In the genomic region with DNA sequence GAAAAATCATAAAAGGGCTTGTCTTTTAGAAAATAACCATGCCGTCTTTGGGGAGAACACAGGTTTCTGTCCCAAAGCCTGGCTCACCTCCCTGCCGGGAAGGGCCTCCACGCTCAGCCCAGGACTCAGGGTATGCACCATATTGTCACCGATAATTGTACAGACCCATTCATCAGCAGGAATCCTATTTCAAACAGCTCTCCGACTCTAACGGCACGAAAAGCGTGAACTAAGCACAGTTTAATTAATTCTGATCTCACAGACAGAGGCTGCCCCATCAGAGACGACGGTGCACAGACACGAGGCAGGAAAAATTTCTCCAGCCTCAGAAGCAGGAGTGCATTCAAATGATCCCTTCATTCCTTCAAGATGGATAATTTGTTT, we compare ENCODE assay signal across 27 cellular contexts.
"Had no signal": no experiment of that assay in that cellular context is flagged by ENCODE, and none has a peak within 500 bp of the region (broad histone marks: within the 10 kb centered on the region; RNA-seq: fewer than 3 reads in every experiment).

No MANE protein-coding gene starts in this region.

- H3K4me3 Mint-ChIP-seq: activated CD4-positive, alpha-beta memory T cell treated with anti-CD3 and anti-CD28 coated beads for 36 hours; activated CD4-positive, alpha-beta T cell treated with anti-CD3 and anti-CD28 coated beads, Interleukin-2, amount 10 ng/mL, durations not matched to agents 24 days and 14 days; activated naive CD4-positive, alpha-beta T cell treated with anti-CD3 and anti-CD28 coated beads, Interleukin-2, amount 50 U/mL, for 24 hours; activated naive CD8-positive, alpha-beta T cell treated with anti-CD3 and anti-CD28 coated beads, Interleukin-2, amount 50 U/mL, for 24 hours; activated T-cell treated with anti-CD3 and anti-CD28 coated beads, Interleukin-2, amount 50 U/mL, for 4 hours; naive B cell; T-helper 1 cell treated with Interleukin-12 subunit alpha and Interleukin-12 subunit beta and Interleukin-4 antibody, amounts not matched to agents 30 μg/mL and 1 μg/mL, for 36 hours had no signal

- H3K36me3 Mint-ChIP-seq: activated CD4-positive, alpha-beta memory T cell treated with anti-CD3 and anti-CD28 coated beads for 36 hours; activated naive CD4-positive, alpha-beta T cell treated with anti-CD3 and anti-CD28 coated beads, Interleukin-2, amount 50 U/mL, for 24 hours; naive B cell had no signal

- H3K36me3 ChIP-seq: esophagus squamous epithelium, neutrophil, spleen, transverse colon, WERI-Rb-1 had no signal

- DNase-seq: activated CD4-positive, alpha-beta memory T cell treated with anti-CD3 and anti-CD28 coated beads for 36 hours; activated CD4-positive, alpha-beta T cell treated with anti-CD3 and anti-CD28 coated beads, Interleukin-2, amount 10 ng/mL, durations not matched to agents 24 days and 14 days; activated CD4-positive, CD25-positive, alpha-beta regulatory T cell treated with anti-CD3 and anti-CD28 coated beads, Interleukin-2, amount 50 U/mL, for 72 hours; activated CD8-positive, alpha-beta memory T cell treated with anti-CD3 and anti-CD28 coated beads, Interleukin-2, amount 50 U/mL, for 48 hours; activated naive CD8-positive, alpha-beta T cell treated with anti-CD3 and anti-CD28 coated beads, Interleukin-2, amount 50 U/mL, for 24 hours; activated T-cell treated with anti-CD3 and anti-CD28 coated beads, Interleukin-2, amount 50 U/mL, for 4 hours; dermis blood vessel endothelial cell; effector CD4-positive, alpha-beta T cell; esophagus squamous epithelium; foreskin melanocyte; left cardiac atrium; mammary epithelial cell; naive B cell; SK-N-SH; spleen; stimulated activated naive CD4-positive, alpha-beta T cell treated with Interleukin-2 at 50 U/mL for 16 hours; SW 1271; T1000; testis; transverse colon; WERI-Rb-1 had no signal

- H3K4me1 Mint-ChIP-seq: activated CD4-positive, alpha-beta T cell treated with anti-CD3 and anti-CD28 coated beads, Interleukin-2, amount 10 ng/mL, durations not matched to agents 24 days and 14 days; activated naive CD4-positive, alpha-beta T cell treated with anti-CD3 and anti-CD28 coated beads, Interleukin-2, amount 50 U/mL, for 24 hours; activated naive CD8-positive, alpha-beta T cell treated with anti-CD3 and anti-CD28 coated beads, Interleukin-2, amount 50 U/mL, for 24 hours; naive B cell had no signal

- H3K27me3 ChIP-seq: neutrophil, spleen, testis, transverse colon had no signal

- H3K4me1 ChIP-seq: esophagus squamous epithelium, spleen, testis, transverse colon had no signal

- H3K27ac ChIP-seq: epithelial cell of prostate, esophagus squamous epithelium, neutrophil, spleen, testis, transverse colon, WERI-Rb-1 had no signal

- H3K9me3 Mint-ChIP-seq: activated CD4-positive, alpha-beta T cell treated with anti-CD3 and anti-CD28 coated beads, Interleukin-2, amount 10 ng/mL, durations not matched to agents 24 days and 14 days; activated naive CD4-positive, alpha-beta T cell treated with anti-CD3 and anti-CD28 coated beads, Interleukin-2, amount 50 U/mL, for 24 hours; activated naive CD8-positive, alpha-beta T cell treated with anti-CD3 and anti-CD28 coated beads, Interleukin-2, amount 50 U/mL, for 24 hours; activated T-cell treated with anti-CD3 and anti-CD28 coated beads, Interleukin-2, amount 50 U/mL, for 4 hours; activated T-helper 2 cell treated with anti-CD3 and anti-CD28 coated beads, Interferon-gamma antibody, Interleukin-2, Interleukin-4, amounts not matched to agents 10 μg/mL and 5 μg/mL and 100 μg/mL, durations not matched to agents 14 hours and 24 hours and 36 hours; T-helper 1 cell treated with Interleukin-12 subunit alpha and Interleukin-12 subunit beta and Interleukin-4 antibody, amounts not matched to agents 30 μg/mL and 1 μg/mL, for 36 hours had no signal

- ATAC-seq: activated naive CD8-positive, alpha-beta T cell treated with anti-CD3 and anti-CD28 coated beads, Interleukin-2, amount 50 U/mL, for 24 hours; activated T-cell treated with anti-CD3 and anti-CD28 coated beads, Interleukin-2, amount 50 U/mL, for 4 hours had no signal

- H3K27me3 Mint-ChIP-seq: activated CD4-positive, alpha-beta memory T cell treated with anti-CD3 and anti-CD28 coated beads for 36 hours; activated CD4-positive, alpha-beta T cell treated with anti-CD3 and anti-CD28 coated beads, Interleukin-2, amount 10 ng/mL, durations not matched to agents 24 days and 14 days; activated naive CD4-positive, alpha-beta T cell treated with anti-CD3 and anti-CD28 coated beads, Interleukin-2, amount 50 U/mL, for 24 hours; naive B cell had no signal

- H3K9me3 ChIP-seq: esophagus squamous epithelium, neutrophil, SK-N-SH, testis, transverse colon had no signal

- H3K27ac Mint-ChIP-seq: activated CD4-positive, alpha-beta memory T cell treated with anti-CD3 and anti-CD28 coated beads for 36 hours; activated CD4-positive, alpha-beta T cell treated with anti-CD3 and anti-CD28 coated beads, Interleukin-2, amount 10 ng/mL, durations not matched to agents 24 days and 14 days; activated naive CD4-positive, alpha-beta T cell treated with anti-CD3 and anti-CD28 coated beads, Interleukin-2, amount 50 U/mL, for 24 hours; activated naive CD8-positive, alpha-beta T cell treated with anti-CD3 and anti-CD28 coated beads, Interleukin-2, amount 50 U/mL, for 24 hours; activated T-helper 2 cell treated with anti-CD3 and anti-CD28 coated beads, Interferon-gamma antibody, Interleukin-2, Interleukin-4, amounts not matched to agents 10 μg/mL and 5 μg/mL and 100 μg/mL, durations not matched to agents 14 hours and 24 hours and 36 hours; naive B cell; progenitor cell of endocrine pancreas; T-helper 1 cell treated with Interleukin-12 subunit alpha and Interleukin-12 subunit beta and Interleukin-4 antibody, amounts not matched to agents 30 μg/mL and 1 μg/mL, for 36 hours had no signal

- H3K4me3 ChIP-seq: esophagus squamous epithelium, spleen, transverse colon had no signal
